In the genomic region with DNA sequence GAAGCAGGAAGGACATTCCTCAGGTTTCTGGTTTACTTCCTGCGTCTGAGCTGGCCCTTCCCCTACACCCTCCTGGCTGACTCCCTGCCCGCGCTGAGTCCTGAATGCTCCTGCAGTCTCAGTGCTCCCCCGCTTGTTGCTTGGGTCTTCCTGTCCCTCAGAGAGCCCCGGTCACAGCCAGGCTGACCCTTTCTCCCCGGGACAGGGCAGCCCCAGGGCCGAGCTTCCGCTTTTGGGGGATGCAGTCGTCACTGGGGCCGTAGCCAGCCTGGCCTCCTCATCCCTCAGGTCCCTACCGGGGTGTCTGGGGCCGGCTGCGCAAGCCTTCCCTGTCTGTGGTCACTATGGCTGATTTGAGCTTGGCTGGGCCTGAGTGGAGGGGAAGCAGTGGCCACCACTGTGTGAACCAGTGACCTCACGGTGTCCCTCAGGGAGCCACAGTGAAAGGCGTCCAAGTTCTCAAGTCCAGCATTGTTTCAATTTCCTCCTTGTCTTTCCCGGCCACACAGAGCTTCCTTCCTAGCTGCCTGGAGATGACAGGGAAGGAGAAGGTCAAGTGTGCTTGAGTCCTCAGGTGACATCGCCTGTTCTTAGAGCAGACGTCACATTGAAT, we compare ENCODE assay signal across 12 cellular contexts. TPM values are rescaled to one million over a fixed set of nuclear protein-coding genes. Genes with fewer than 3 reads are reported as not detected.
DNase-seq lines count a peak whose midpoint lies in the region; ATAC-seq, FAIRE-seq and TF ChIP-seq lines count a peak whose summit lies in the region.
"Had no signal": no experiment of that assay in that cellular context is flagged by ENCODE, and none has a peak within 500 bp of the region (broad histone marks: within the 10 kb centered on the region; RNA-seq: fewer than 3 reads in every experiment).

No MANE protein-coding gene starts in this region.

- POLR2A ChIA-PET in MCF 10A (lab: Yijun Ruan, JAX), result no interaction called here

- H3K4me1 ChIP-seq in right cardiac atrium (ENCODE audit: control insufficient read depth, insufficient read depth, low read length), result no peaks in the 10 kb centered on the region
- peaks cover 0 to 8% (median 6%) of the 10 kb centered on the region in 3 donors for H3K4me1 ChIP-seq in skeletal muscle tissue (ENCODE audit: control insufficient read depth in 3 of 3, insufficient read depth in 3 of 3, low read length in 3 of 3)

- H3K4me1 Mint-ChIP-seq in MCF 10A (ENCODE audit: insufficient read depth, unreplicated experiment), result peaks cover 2% of the 10 kb centered on the region

- peak overlapping the region; percentile 19 for H3K27ac ChIP-seq in right cardiac atrium (ENCODE audit: low read length)
- H3K27ac ChIP-seq in skeletal muscle tissue (ENCODE audit: low read depth, low read length), result peak overlapping the region; percentile 63
- H3K27ac ChIP-seq: epithelial cell of prostate had no signal

- H3K9ac ChIP-seq in skeletal muscle tissue (ENCODE audit: low read depth in 1 of 3, low read length in 3 of 3), result no peak overlapping the region

- CTCF ChIA-PET in MCF 10A (lab: Yijun Ruan, JAX), result no interaction called here

- H3K27me3 Mint-ChIP-seq in MCF 10A (ENCODE audit: insufficient read depth, unreplicated experiment), result no peaks in the 10 kb centered on the region

- TF ChIP-seq CTCF in MCF 10A (IDR thresholded peaks at IDR 0.05; ENCODE audit: unreplicated experiment), result no peak

- H3K4me3 ChIP-seq in right cardiac atrium (ENCODE audit: low read length) (no peak overlapping the region), skeletal muscle tissue (ENCODE audit: low read length in 3 of 3) (no peak overlapping the region)

- intact Hi-C loops in right cardiac atrium (cut with DNase I), result no loop called here
- intact Hi-C loops in MCF 10A (cut with micrococcal nuclease), result no loop called here

- peak; percentile 22 for DNase-seq in activated CD4-positive, CD25-positive, alpha-beta regulatory T cell treated with anti-CD3 and anti-CD28 coated beads, Interleukin-2, amount 50 U/mL, for 72 hours
- DNase-seq in activated CD4-positive, CD25-positive, alpha-beta regulatory T cell (lab: John Stamatoyannopoulos, UW), result no peak
- peak; percentile 9 for DNase-seq in activated CD8-positive, alpha-beta memory T cell treated with anti-CD3 and anti-CD28 coated beads, Interleukin-2, amount 50 U/mL, for 4 hours
- DNase-seq in right cardiac atrium, result peak; percentile 67 to 78 (median 76)
- no peak for DNase-seq in 8988T
- DNase-seq in MCF 10A (ENCODE audit: unreplicated experiment), result no peak
- no peak for DNase-seq in urothelium cell line (ENCODE audit: low spot score)
- DNase-seq: NCI-H1694, occipital lobe had no signal

- no TSS peak for BruUV-seq in MCF 10A (replicated peaks; lab: Mats Ljungman, UMichigan)

- peaks cover 7% of the 10 kb centered on the region for H3K9me3 Mint-ChIP-seq in MCF 10A (ENCODE audit: unreplicated experiment)

- no peaks in the 10 kb centered on the region for H3K36me3 Mint-ChIP-seq in MCF 10A (ENCODE audit: insufficient read depth, unreplicated experiment)

- no peak overlapping the region for H3K4me3 Mint-ChIP-seq in MCF 10A (ENCODE audit: unreplicated experiment)

- no peak for FAIRE-seq in urothelium cell line (lab: Jason Lieb, UNC)
- FAIRE-seq: A204.1 had no signal

- ATAC-seq in right cardiac atrium, result peak; percentile 92 to 97

- WGBS in right cardiac atrium, result 46% methylated on average over 18 of the region's 18 CpGs

- H3K27ac Mint-ChIP-seq in MCF 10A (ENCODE audit: low read depth, unreplicated experiment), result no peak overlapping the region

- H3K36me3 ChIP-seq in skeletal muscle tissue (ENCODE audit: control insufficient read depth in 3 of 3, insufficient read depth in 3 of 3, low read length in 3 of 3), result no peaks in the 10 kb centered on the region

- H3K9me3 ChIP-seq in right cardiac atrium (ENCODE audit: control insufficient read depth, low read length) (no peaks in the 10 kb centered on the region), skeletal muscle tissue (ENCODE audit: control insufficient read depth in 3 of 3, low read length in 3 of 3) (peaks cover 0 to 2% (median 0%) of the 10 kb centered on the region in 3 donors)

- no peaks in the 10 kb centered on the region for H3K27me3 ChIP-seq in right cardiac atrium (ENCODE audit: control insufficient read depth, insufficient read depth)
- peaks cover 0 to 7% (median 0%) of the 10 kb centered on the region in 3 donors for H3K27me3 ChIP-seq in skeletal muscle tissue (ENCODE audit: control insufficient read depth in 3 of 3, insufficient read depth in 3 of 3, low read length in 3 of 3)

RNA-seq across cellular contexts. Expression of a gene that starts 34.1 kb away (rescaled TPM):
- total RNA-seq in right cardiac atrium, result 10 to 100 TPM; 30.3 to 34.4 (median 34.1) TPM
- polyA plus RNA-seq in right cardiac atrium, result 27.7 TPM
- total RNA-seq in skeletal muscle tissue, result 13.6 TPM
- total RNA-seq in MCF 10A (2022), result 16.5 and 20.6 TPM in 2 replicates

RNA-seq across cellular contexts. Expression of a gene that starts 50.1 kb away (rescaled TPM):
- 1 to 10 TPM; 1.6 to 3.8 (median 2.2) TPM for total RNA-seq in right cardiac atrium
- 2.2 TPM for polyA plus RNA-seq in right cardiac atrium
- 0.52 TPM for total RNA-seq in skeletal muscle tissue
- total RNA-seq in MCF 10A (2022), result not detected in 2 replicates

Comparison
In these comparisons a context has a peak if more than half of its experiments do, and no peak if none do; other contexts are left out.
1. DNase-seq: peak in activated CD4-positive, CD25-positive, alpha-beta regulatory T cell treated with anti-CD3 and anti-CD28 coated beads, Interleukin-2, amount 50 U/mL, for 72 hours (single experiment), activated CD8-positive, alpha-beta memory T cell treated with anti-CD3 and anti-CD28 coated beads, Interleukin-2, amount 50 U/mL, for 4 hours (single experiment) and right cardiac atrium (3 of 3); none in activated CD4-positive, CD25-positive, alpha-beta regulatory T cell (0 of 4), 8988T (single experiment), MCF 10A (single experiment) and urothelium cell line (single experiment).